15 cellular contexts compared by ENCODE assay signal in genomic region chr2:142585785-142586184, GRCh38.
DNase-seq lines count a peak whose midpoint lies in the region; ATAC-seq, FAIRE-seq and TF ChIP-seq lines count a peak whose summit lies in the region.
"Had no signal": no experiment of that assay in that cellular context is flagged by ENCODE, and none has a peak within 500 bp of the region (broad histone marks: within the 10 kb centered on the region; RNA-seq: fewer than 3 reads in every experiment).

No MANE protein-coding gene starts in this region.

- H2AK5ac ChIP-seq in mesendoderm (ENCODE audit: low read length): no peak overlapping the region

- H3K79me1 ChIP-seq in mesendoderm (ENCODE audit: low read length): no peaks in the 10 kb centered on the region

- 75% methylated on average over 2 of the region's 2 CpGs for WGBS in pancreas, 2 donors
- WGBS in mesendoderm (ENCODE audit: extremely low coverage, insufficient coverage, low lambda C conversion rate): no CpG with 5 or more reads among the region's 2 CpGs

- no peaks in the 10 kb centered on the region for H3K36me3 Mint-ChIP-seq in natural killer cell
- H3K36me3 Mint-ChIP-seq: activated naive CD8-positive, alpha-beta T cell treated with anti-CD3 and anti-CD28 coated beads, Interleukin-2, amount 10 ng/mL, durations not matched to agents 7 days and 5 days had no signal

- H3K27me3 ChIP-seq in SU-DHL-6 (ENCODE audit: low read length) (no peaks in the 10 kb centered on the region), pancreas (no peaks in the 10 kb centered on the region), mesendoderm (ENCODE audit: insufficient read depth, low read length, poor library complexity) (no peaks in the 10 kb centered on the region)

- H3K9me3 Mint-ChIP-seq in natural killer cell: peaks cover 3 to 10% of the 10 kb centered on the region in 2 donors
- H3K9me3 Mint-ChIP-seq: activated naive CD8-positive, alpha-beta T cell treated with anti-CD3 and anti-CD28 coated beads, Interleukin-2, amount 10 ng/mL, durations not matched to agents 7 days and 5 days; neural crest cell had no signal

- H3K18ac ChIP-seq in mesendoderm (ENCODE audit: low read length): no peak overlapping the region

- intact Hi-C loops in pancreas (cut with DNase I): no loop called here
- intact Hi-C loops in natural killer cell (cut with micrococcal nuclease): no loop called here

- H3K23ac ChIP-seq in mesendoderm (ENCODE audit: low read length): no peak overlapping the region

- no peak overlapping the region for H3K56ac ChIP-seq in mesendoderm (ENCODE audit: low read length)

- no peak overlapping the region for H3K27ac Mint-ChIP-seq in natural killer cell
- H3K27ac Mint-ChIP-seq: activated naive CD8-positive, alpha-beta T cell treated with anti-CD3 and anti-CD28 coated beads, Interleukin-2, amount 10 ng/mL, durations not matched to agents 7 days and 5 days had no signal

- H3F3A ChIP-seq in SU-DHL-6 (ENCODE audit: insufficient read depth): no peaks in the 10 kb centered on the region

- no peak for DNase-seq in pancreas
- no peak for DNase-seq in mesendoderm
- no peak for DNase-seq in T-helper 1 cell
- DNase-seq in natural killer cell: no peak
- DNase-seq: activated naive CD8-positive, alpha-beta T cell treated with anti-CD3 and anti-CD28 coated beads, Interleukin-2, amount 10 ng/mL, durations not matched to agents 7 days and 5 days; foreskin keratinocyte; kidney glomerular epithelial cell; NCI-H1092 treated with DMSO at 0.1 percent for 48 hours; stimulated activated CD8-positive, alpha-beta memory T cell treated with anti-CD3 and anti-CD28 coated beads, Interleukin-4, amount 100 ng/mL, for 48 hours; T-helper 2 cell had no signal

- H3K9ac ChIP-seq in SU-DHL-6 (ENCODE audit: low read length) (no peak overlapping the region), mesendoderm (ENCODE audit: low read length) (no peak overlapping the region)

- TF ChIP-seq CTCF in SU-DHL-6 (IDR thresholded peaks at IDR 0.05; ENCODE audit: insufficient read depth, low read length, poor library complexity, severe bottlenecking): no peak
- no peak for TF ChIP-seq CTCF in pancreas (IDR thresholded peaks at IDR 0.05)
- TF ChIP-seq CTCF in natural killer cell (IDR thresholded peaks at IDR 0.05): no peak

- peak; percentile 91 for ATAC-seq in GM18907 (IDR thresholded peaks at IDR 0.05; ENCODE audit: unreplicated experiment)
- peak; percentile 65 for ATAC-seq in GM21529 (IDR thresholded peaks at IDR 0.05; ENCODE audit: unreplicated experiment)
- ATAC-seq in HG03066 (IDR thresholded peaks at IDR 0.05; ENCODE audit: low read depth, unreplicated experiment): peak; percentile 67
- no peak for ATAC-seq in pancreas
- ATAC-seq in natural killer cell: no peak
- ATAC-seq: foreskin keratinocyte had no signal

- no peak overlapping the region for H3K4me3 Mint-ChIP-seq in natural killer cell
- H3K4me3 Mint-ChIP-seq: activated naive CD8-positive, alpha-beta T cell treated with anti-CD3 and anti-CD28 coated beads, Interleukin-2, amount 10 ng/mL, durations not matched to agents 7 days and 5 days; neural crest cell had no signal

- H4K8ac ChIP-seq in mesendoderm (ENCODE audit: low read depth, low read length): no peak overlapping the region

- no peak overlapping the region for H3K4me2 ChIP-seq in SU-DHL-6 (ENCODE audit: low read depth, low read length, poor library complexity, severe bottlenecking)
- no peak overlapping the region for H3K4me2 ChIP-seq in mesendoderm (ENCODE audit: low read length)

- no peak overlapping the region for H2BK15ac ChIP-seq in mesendoderm (replicated peaks; ENCODE audit: low read depth)

- H4K5ac ChIP-seq in mesendoderm (ENCODE audit: low read length): no peak overlapping the region

- H3K79me2 ChIP-seq in SU-DHL-6 (ENCODE audit: insufficient read depth, low read length) (no peaks in the 10 kb centered on the region), mesendoderm (ENCODE audit: control insufficient read depth, insufficient read depth, low read length) (no peaks in the 10 kb centered on the region)

- no peaks in the 10 kb centered on the region for H3K27me3 Mint-ChIP-seq in natural killer cell (ENCODE audit: low read depth in 2 of 2)
- H3K27me3 Mint-ChIP-seq: activated naive CD8-positive, alpha-beta T cell treated with anti-CD3 and anti-CD28 coated beads, Interleukin-2, amount 10 ng/mL, durations not matched to agents 7 days and 5 days had no signal

- H3K4me1 ChIP-seq in pancreas (no peaks in the 10 kb centered on the region), mesendoderm (ENCODE audit: control insufficient read depth, low read depth, low read length) (no peaks in the 10 kb centered on the region)
- H3K4me1 ChIP-seq: foreskin keratinocyte had no signal

- H3K36me3 ChIP-seq in SU-DHL-6 (ENCODE audit: low read length): no peaks in the 10 kb centered on the region
- H3K36me3 ChIP-seq in pancreas: no peaks in the 10 kb centered on the region
- H3K36me3 ChIP-seq in mesendoderm (ENCODE audit: control insufficient read depth, insufficient read depth, low read length): no peaks in the 10 kb centered on the region

- no peak for FAIRE-seq in pancreas (lab: Jason Lieb, UNC)

- H2BK5ac ChIP-seq in mesendoderm (ENCODE audit: low read length): no peak overlapping the region

- no peaks in the 10 kb centered on the region for H4K20me1 ChIP-seq in SU-DHL-6 (ENCODE audit: low read depth, low read length)

- H2BK120ac ChIP-seq in mesendoderm (ENCODE audit: low read depth, low read length): no peak overlapping the region

- H3K9me3 ChIP-seq in SU-DHL-6 (ENCODE audit: insufficient read depth, low read length): no peaks in the 10 kb centered on the region
- no peaks in the 10 kb centered on the region for H3K9me3 ChIP-seq in pancreas

- H3K4me1 Mint-ChIP-seq in natural killer cell: no peaks in the 10 kb centered on the region
- H3K4me1 Mint-ChIP-seq: activated naive CD8-positive, alpha-beta T cell treated with anti-CD3 and anti-CD28 coated beads, Interleukin-2, amount 10 ng/mL, durations not matched to agents 7 days and 5 days had no signal

- H3K4ac ChIP-seq in mesendoderm (ENCODE audit: low read depth, low read length): no peak overlapping the region

- H3K9me2 ChIP-seq in SU-DHL-6 (replicated peaks; ENCODE audit: insufficient read depth, low read length): no peaks in the 10 kb centered on the region

- peak overlapping the region; percentile 5 for H2AFZ ChIP-seq in SU-DHL-6 (ENCODE audit: low read depth, low read length, severe bottlenecking)

- H3K27ac ChIP-seq in SU-DHL-6 (ENCODE audit: low read depth, low read length) (no peak overlapping the region), pancreas (no peak overlapping the region), mesendoderm (ENCODE audit: low read depth, low read length) (no peak overlapping the region)
- H3K27ac ChIP-seq: foreskin keratinocyte had no signal

- H3K4me3 ChIP-seq in SU-DHL-6 (ENCODE audit: insufficient read depth, low read length, poor library complexity, severe bottlenecking): no peak overlapping the region
- no peak overlapping the region for H3K4me3 ChIP-seq in pancreas
- no peak overlapping the region for H3K4me3 ChIP-seq in mesendoderm (ENCODE audit: low read length)

Comparison
In these comparisons a context has a peak if more than half of its experiments do, and no peak if none do; other contexts are left out.
1. ATAC-seq: peak in GM18907 (single experiment), GM21529 (single experiment) and HG03066 (single experiment); none in pancreas (0 of 4) and natural killer cell (0 of 3).